8 cellular contexts compared by ENCODE assay signal in the genomic region with DNA sequence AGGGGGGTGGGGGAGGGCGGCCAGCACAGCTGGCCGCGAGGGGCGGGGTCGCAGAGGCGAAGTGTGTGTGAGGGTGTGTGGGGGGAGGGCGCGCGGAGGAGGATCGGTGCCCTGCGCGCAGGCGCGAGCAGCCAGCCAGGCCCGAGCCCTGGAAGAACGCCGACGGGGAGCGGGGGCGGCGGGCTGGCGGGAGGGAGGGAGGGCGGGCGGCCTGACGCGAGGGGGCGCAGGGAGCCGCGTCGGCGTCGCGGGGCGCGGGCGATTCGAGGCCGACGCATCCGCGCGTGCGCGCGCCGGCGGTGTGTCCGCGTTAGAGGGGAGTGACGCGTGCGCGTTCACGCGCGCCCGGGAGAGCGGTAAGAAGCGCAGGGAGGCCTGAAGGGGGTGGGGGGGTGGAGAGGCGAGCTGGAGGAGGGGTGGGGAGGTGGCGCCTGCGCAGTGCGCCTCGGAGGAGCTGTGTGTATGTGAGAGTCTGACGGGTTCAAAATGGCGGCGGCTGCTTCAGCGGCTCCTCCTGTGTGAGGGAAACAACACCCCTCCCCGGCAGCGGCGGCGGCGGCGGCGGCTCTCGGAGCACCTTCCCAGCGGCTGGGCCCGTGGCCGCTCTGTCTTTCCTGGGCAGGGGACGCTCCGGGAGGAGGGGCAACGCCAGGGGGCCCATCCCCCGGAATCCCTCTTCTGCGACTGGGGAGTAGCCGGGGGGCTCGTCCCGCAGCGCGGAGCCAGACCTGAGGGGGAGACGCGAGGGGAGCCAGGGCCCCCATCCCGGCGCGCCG. TPM values are rescaled to one million over a fixed set of nuclear protein-coding genes. Genes with fewer than 3 reads are reported as not detected.
DNase-seq lines count a peak whose midpoint lies in the region; ATAC-seq, FAIRE-seq and TF ChIP-seq lines count a peak whose summit lies in the region.

A gene (plus strand): TSS at position 463 of the 776 bp plus-strand sequence. CDS start 2,054 bp downstream, outside the sequence.

- H2AFZ ChIP-seq in keratinocyte (ENCODE audit: control insufficient read depth, low read length): peak within 1 kb of the TSS; percentile 74

- TF ChIP-seq CTCF in AG10803 (conservative IDR thresholded peaks at IDR 0.05; ENCODE audit: low read length) (no peak), keratinocyte (optimal IDR thresholded peaks at IDR 0.05 in 1 of 3, IDR thresholded peaks at IDR 0.05 in 1 of 3, conservative IDR thresholded peaks at IDR 0.05 in 1 of 3; ENCODE audit: extremely low read depth in 1 of 3, insufficient read depth in 2 of 3, low read length in 3 of 3) (peak in 1 of 3 experiments; percentile 53)

- dilution Hi-C loops in keratinocyte (cut with MboI; ENCODE audit: extremely low pct_ligation_motif_present, low sequenced_read_pairs): no loop called here

- peak; percentile 61 for ATAC-seq in HG03432 (IDR thresholded peaks at IDR 0.05; ENCODE audit: unreplicated experiment)

- no peaks in the 10 kb centered on the region for H3K27me3 ChIP-seq in keratinocyte (ENCODE audit: control insufficient read depth, extremely low read depth, insufficient read depth, low read length)

- H3K27ac ChIP-seq in keratinocyte (ENCODE audit: control insufficient read depth, insufficient read depth, low read length): peak within 1 kb of the TSS; percentile 88

- no peaks in the 10 kb centered on the region for H3K36me3 ChIP-seq in keratinocyte (ENCODE audit: control insufficient read depth in 2 of 2, extremely low read depth in 1 of 2, insufficient read depth in 2 of 2, low read length in 2 of 2)

- H3K79me2 ChIP-seq in keratinocyte (ENCODE audit: control insufficient read depth, insufficient read depth, low read length): peaks cover 47% of the 10 kb centered on the region

- peak; percentile 52 for TF ChIP-seq POLR2A in GM19193 (IDR thresholded peaks at IDR 0.05; ENCODE audit: extremely low read depth, insufficient read depth, insufficient read length)

- H3K4me3 ChIP-seq in AG10803 (ENCODE audit: low read length) (peak within 1 kb of the TSS; percentile 96), keratinocyte (ENCODE audit: control insufficient read depth in 2 of 3, extremely low read depth in 1 of 3, insufficient read depth in 2 of 3, low read depth in 1 of 3, low read length in 3 of 3) (peak within 1 kb of the TSS; percentile 55 to 99 (median 98))

- no peaks in the 10 kb centered on the region for H3K9me1 ChIP-seq in keratinocyte (ENCODE audit: control insufficient read depth, extremely low read depth, insufficient read depth, low read length)

- DNase-seq in AG10803 (ENCODE audit: low read depth) (peak; percentile 99), NCI-H460 (ENCODE audit: extremely low read depth, low read depth) (peak; percentile 96), cerebellar nuclear complex (lab: John Stamatoyannopoulos, UW) (peak; percentile 28 to 89), keratinocyte (ENCODE audit: low read depth, low spot score) (peak; percentile 92)
- peak; percentile 99 for DNase-seq in activated CD4-positive, alpha-beta T cell treated with anti-CD3 and anti-CD28 coated beads for 1 hour
- DNase-seq in stimulated activated CD4-positive, alpha-beta T cell treated with anti-CD3 and anti-CD28 coated beads, Interleukin-12 subunit alpha, Interleukin-12 subunit beta, amount 100 ng/mL, for 48 hours (ENCODE audit: low read depth in 2 of 3, low spot score in 1 of 3): peak; percentile 92 to 99 (median 98)

- H3K9me3 ChIP-seq in keratinocyte (ENCODE audit: control insufficient read depth, low read depth, low read length): no peaks in the 10 kb centered on the region

- FAIRE-seq in keratinocyte (lab: Jason Lieb, UNC): no peak

- no peaks in the 10 kb centered on the region for H4K20me1 ChIP-seq in keratinocyte (ENCODE audit: control insufficient read depth, extremely low read depth, insufficient read depth, low read length)

- peak within 1 kb of the TSS; percentile 90 for H3K4me2 ChIP-seq in keratinocyte (ENCODE audit: control insufficient read depth, extremely low read depth, insufficient read depth, low read depth, low read length)

- H3K9ac ChIP-seq in keratinocyte (ENCODE audit: control insufficient read depth, extremely low read depth, insufficient read depth, low read length): peak within 1 kb of the TSS; percentile 93

- H3K4me1 ChIP-seq in keratinocyte (ENCODE audit: control insufficient read depth, extremely low read depth, insufficient read depth, low read length): peaks cover 17% of the 10 kb centered on the region

RNA-seq across cellular contexts. Expression of the gene that starts here (rescaled TPM):
- total RNA-seq in NCI-H460 (2014; rRNA removed; shearing (Covaris generic)): 15.1 and 18.5 TPM in 2 replicates
- 13.5 and 17.7 TPM in 2 replicates for polyA plus RNA-seq in NCI-H460 (2014; cell fraction: nucleus; rRNA removed)
- 29.9 to 39.6 TPM (median 30.3 TPM) in 3 replicates for polyA plus RNA-seq in keratinocyte
- polyA plus RNA-seq in keratinocyte (2011; ENCODE audit: low read depth): 47.9 TPM
- polyA plus RNA-seq in keratinocyte (2011; cell fraction: cytosol; rRNA removed): 26.7 and 28.2 TPM in 2 replicates
- 90.1 and 96.7 TPM in 2 replicates for polyA plus RNA-seq in keratinocyte (2011; cell fraction: nucleus; rRNA removed)
- polyA plus RNA-seq in keratinocyte (2012; ENCODE audit: low replicate concordance): 29.7 and 35.1 TPM in 2 replicates
- 70.9 to 90.4 TPM (median 77.6 TPM) in 3 replicates for polyA minus RNA-seq in keratinocyte
- 45.1 TPM for polyA minus RNA-seq in keratinocyte (2011; cell fraction: cytosol; rRNA and poly(A)+ RNA removed)
- polyA minus RNA-seq in keratinocyte (2011; cell fraction: nucleus; rRNA and poly(A)+ RNA removed): 60.5 and 97.2 TPM in 2 replicates

Comparison
In these comparisons a context has a peak if more than half of its experiments do, and no peak if none do; other contexts are left out.
1. Peak in every context shown above with its lines: DNase-seq, ATAC-seq, H3K4me3 ChIP-seq and H3K27ac ChIP-seq.